8 cellular contexts compared by ENCODE assay signal in genomic region chr6:31401403-31401802, GRCh38. TPM values are rescaled to one million over a fixed set of nuclear protein-coding genes. Genes with fewer than 3 reads are reported as not detected.
A peak's percentile ranks its signal among the peaks of the same experiment; 100 is the strongest.
DNase-seq lines count a peak whose midpoint lies in the region; ATAC-seq and TF ChIP-seq lines count a peak whose summit lies in the region.

No MANE protein-coding gene starts in this region.

- no peaks in the 10 kb centered on the region for H3K36me3 ChIP-seq in psoas muscle (ENCODE audit: insufficient read depth in 1 of 2, low read depth in 1 of 2)

- peak; percentile 89 for DNase-seq in HFFc6
- DNase-seq in T-helper 2 cell treated with Interferon-gamma antibody and Interleukin-4, amounts not matched to agents 5 μg/mL and 100 μg/mL, for 36 hours (ENCODE audit: low spot score) = no peak
- DNase-seq in fibroblast of pulmonary artery (ENCODE audit: low read depth) = peak; percentile 87
- DNase-seq in psoas muscle = peak; percentile 44 to 57
- no peak for DNase-seq in NCI-H1092 (lab: John Stamatoyannopoulos, UW)

- ATAC-seq in psoas muscle (peak; percentile 30 to 45 (median 42)), HG03045 (IDR thresholded peaks at IDR 0.05; ENCODE audit: unreplicated experiment) (no peak), HG02852 (IDR thresholded peaks at IDR 0.05; ENCODE audit: unreplicated experiment) (no peak), HG02678 (IDR thresholded peaks at IDR 0.05; ENCODE audit: unreplicated experiment) (no peak)

- peaks cover 57% of the 10 kb centered on the region for H3K4me1 Mint-ChIP-seq in HFFc6 (ENCODE audit: low read depth)
- H3K4me1 Mint-ChIP-seq in T-helper 2 cell treated with Interferon-gamma antibody and Interleukin-4, amounts not matched to agents 5 μg/mL and 100 μg/mL, for 36 hours (ENCODE audit: low read depth) = peaks cover 43% of the 10 kb centered on the region

- peak overlapping the region; percentile 77 for H3K27ac Mint-ChIP-seq in HFFc6
- peak overlapping the region; percentile 92 for H3K27ac Mint-ChIP-seq in T-helper 2 cell treated with Interferon-gamma antibody and Interleukin-4, amounts not matched to agents 5 μg/mL and 100 μg/mL, for 36 hours

- H3K4me3 ChIP-seq in fibroblast of pulmonary artery (replicated peaks; ENCODE audit: low read depth, low read length) (peak overlapping the region; percentile 70), psoas muscle (peak overlapping the region; percentile 75)

- H3K27ac ChIP-seq in psoas muscle = peak overlapping the region; percentile 85

- H3K27me3 ChIP-seq in psoas muscle (ENCODE audit: insufficient read depth in 3 of 3, low read length in 2 of 3) = no peaks in the 10 kb centered on the region

- intact Hi-C loops in psoas muscle (cut with DNase I) = no loop called here

- no peak for TF ChIP-seq CTCF in HFFc6 (IDR thresholded peaks at IDR 0.05)
- TF ChIP-seq CTCF in fibroblast of pulmonary artery (IDR thresholded peaks at IDR 0.05; ENCODE audit: low read length, missing control alignments) = no peak
- no peak for TF ChIP-seq CTCF in psoas muscle (IDR thresholded peaks at IDR 0.05)

- peak overlapping the region; percentile 89 for H3K4me3 Mint-ChIP-seq in HFFc6
- H3K4me3 Mint-ChIP-seq in T-helper 2 cell treated with Interferon-gamma antibody and Interleukin-4, amounts not matched to agents 5 μg/mL and 100 μg/mL, for 36 hours = peak overlapping the region; percentile 86

- no peaks in the 10 kb centered on the region for H3K9me3 ChIP-seq in psoas muscle

- peaks cover 21% of the 10 kb centered on the region for H3K4me1 ChIP-seq in psoas muscle

- peaks cover 2% of the 10 kb centered on the region for H3K27me3 Mint-ChIP-seq in HFFc6 (ENCODE audit: insufficient read depth)
- peaks cover 7% of the 10 kb centered on the region for H3K27me3 Mint-ChIP-seq in T-helper 2 cell treated with Interferon-gamma antibody and Interleukin-4, amounts not matched to agents 5 μg/mL and 100 μg/mL, for 36 hours (ENCODE audit: low read depth)

- no peaks in the 10 kb centered on the region for H3K9me3 Mint-ChIP-seq in HFFc6
- H3K9me3 Mint-ChIP-seq in T-helper 2 cell treated with Interferon-gamma antibody and Interleukin-4, amounts not matched to agents 5 μg/mL and 100 μg/mL, for 36 hours = no peaks in the 10 kb centered on the region

- H3K36me3 Mint-ChIP-seq in HFFc6 (ENCODE audit: low read depth) = peaks cover 10% of the 10 kb centered on the region; the same call in 1 of the 2 replicates
- H3K36me3 Mint-ChIP-seq in T-helper 2 cell treated with Interferon-gamma antibody and Interleukin-4, amounts not matched to agents 5 μg/mL and 100 μg/mL, for 36 hours (ENCODE audit: low read depth) = peaks cover 13% of the 10 kb centered on the region

- 26 to 46% (median 33%) methylated on average over 4 of the region's 4 CpGs for WGBS in psoas muscle, 3 donors

RNA-seq across cellular contexts. Expression of gene MICA, which starts 2.0 kb away (rescaled TPM):
- total RNA-seq in HFFc6 (2021; fragmentation: NEBNext Ultra II Directional; extraction: Animal tissue kit (Norgen Biotek cat#: 25700)) = 10 to 100 TPM; 14.7 to 24.0 (median 17.7) TPM
- 1 to 10 TPM; 2.7 to 5.7 (median 4.2) TPM for total RNA-seq in psoas muscle
- polyA plus RNA-seq in psoas muscle = 1 to 10 TPM; 4.1 to 5.7 (median 5.0) TPM

RNA-seq across cellular contexts. Expression of gene HLA-B, which starts 44.4 kb away (rescaled TPM):
- 100 to 1,000 TPM in 4 of 6 experiments, 10 to 100 TPM in 2; 74.1 to 178 (median 162) TPM for total RNA-seq in HFFc6 (2021; fragmentation: NEBNext Ultra II Directional; extraction: Animal tissue kit (Norgen Biotek cat#: 25700))
- 100 to 1,000 TPM; 185 to 402 (median 277) TPM for total RNA-seq in psoas muscle
- 100 to 1,000 TPM; 138 to 237 (median 218) TPM for polyA plus RNA-seq in psoas muscle

Comparison
In these comparisons a context has a peak if more than half of its experiments do, and no peak if none do; other contexts are left out.
1. DNase-seq: peak in HFFc6 (single experiment), fibroblast of pulmonary artery (single experiment) and psoas muscle (2 of 2); none in T-helper 2 cell treated with Interferon-gamma antibody and Interleukin-4, amounts not matched to agents 5 μg/mL and 100 μg/mL, for 36 hours (single experiment) and NCI-H1092 (single experiment).
2. ATAC-seq: peak in psoas muscle (4 of 4); none in HG03045 (single experiment), HG02852 (single experiment) and HG02678 (single experiment).